In genomic region chr10:35574924-35575352, GRCh38 we compare ENCODE assay signal across 10 cellular contexts.
DNase-seq lines count a peak whose midpoint lies in the region; ATAC-seq and FAIRE-seq lines count a peak whose summit lies in the region.
"Had no signal": no experiment of that assay in that cellular context is flagged by ENCODE, and none has a peak within 500 bp of the region (broad histone marks: within the 10 kb centered on the region; RNA-seq: fewer than 3 reads in every experiment).

No MANE protein-coding gene starts in this region.

- in situ Hi-C loops in ACHN (cut with HindIII; ENCODE audit: low pct_ligation_motif_present, low pct_unique_long_range_greater_than_20kb, low sequenced_read_pairs) = no loop called here

- no peak for ATAC-seq in HG03521 (IDR thresholded peaks at IDR 0.05; ENCODE audit: unreplicated experiment)
- ATAC-seq: activated naive CD4-positive, alpha-beta T cell treated with anti-CD3 and anti-CD28 coated beads, Interleukin-2, amount 50 U/mL, for 72 hours; left lung had no signal

- DNase-seq in AG20443 (ENCODE audit: low spot score) (peak; percentile 87), HK-2 (ENCODE audit: unreplicated experiment) (peak; percentile 27), astrocyte of the hippocampus (ENCODE audit: low read depth, low spot score) (peak; percentile 90), kidney tubule cell (ENCODE audit: low spot score) (peak; percentile 79), ACHN (no peak), urothelium cell line (ENCODE audit: low spot score) (no peak), NCI-H128 (lab: John Stamatoyannopoulos, UW; ENCODE audit: unreplicated experiment) (no peak)
- DNase-seq: left lung had no signal

- no peak for FAIRE-seq in urothelium cell line (lab: Jason Lieb, UNC)

Comparison
In these comparisons a context has a peak if more than half of its experiments do, and no peak if none do; other contexts are left out.
1. DNase-seq: peak in AG20443 (single experiment), HK-2 (single experiment), astrocyte of the hippocampus (single experiment) and kidney tubule cell (single experiment); none in ACHN (single experiment), urothelium cell line (single experiment) and NCI-H128 (single experiment).